1 cellular context compared by ENCODE assay signal in genomic region chr7:148987751-148988512, GRCh38.
TF ChIP-seq lines count a peak whose summit lies in the region.

No MANE protein-coding gene starts in this region.

TF ChIP-seq in HEK293, 187 proteins besides CTCF, POLR2A, EP300 and RAD21 (continued from another document):
- TF ChIP-seq ZNF280D (tag by site-specific recombination; IDR thresholded peaks at IDR 0.05) (no peak), ZNF558 (tag by site-specific recombination; IDR thresholded peaks at IDR 0.05) (no peak), ZNF23 (tag by site-specific recombination; IDR thresholded peaks at IDR 0.05; ENCODE audit: borderline replicate concordance) (no peak), ZNF148 (tag by site-specific recombination; IDR thresholded peaks at IDR 0.05; ENCODE audit: borderline replicate concordance) (no peak), TSHZ1 (tag by site-specific recombination; IDR thresholded peaks at IDR 0.05; ENCODE audit: borderline replicate concordance) (no peak), ZNF335 (tag by site-specific recombination; conservative IDR thresholded peaks at IDR 0.05) (peak; percentile 94), ZNF114 (tag by site-specific recombination; IDR thresholded peaks at IDR 0.05) (no peak), ZNF10 (tag by site-specific recombination; IDR thresholded peaks at IDR 0.05) (peak; percentile 92), ZNF24 (tag by site-specific recombination; IDR thresholded peaks at IDR 0.05) (peak; percentile 87)
- TF ChIP-seq, protein P1, sequence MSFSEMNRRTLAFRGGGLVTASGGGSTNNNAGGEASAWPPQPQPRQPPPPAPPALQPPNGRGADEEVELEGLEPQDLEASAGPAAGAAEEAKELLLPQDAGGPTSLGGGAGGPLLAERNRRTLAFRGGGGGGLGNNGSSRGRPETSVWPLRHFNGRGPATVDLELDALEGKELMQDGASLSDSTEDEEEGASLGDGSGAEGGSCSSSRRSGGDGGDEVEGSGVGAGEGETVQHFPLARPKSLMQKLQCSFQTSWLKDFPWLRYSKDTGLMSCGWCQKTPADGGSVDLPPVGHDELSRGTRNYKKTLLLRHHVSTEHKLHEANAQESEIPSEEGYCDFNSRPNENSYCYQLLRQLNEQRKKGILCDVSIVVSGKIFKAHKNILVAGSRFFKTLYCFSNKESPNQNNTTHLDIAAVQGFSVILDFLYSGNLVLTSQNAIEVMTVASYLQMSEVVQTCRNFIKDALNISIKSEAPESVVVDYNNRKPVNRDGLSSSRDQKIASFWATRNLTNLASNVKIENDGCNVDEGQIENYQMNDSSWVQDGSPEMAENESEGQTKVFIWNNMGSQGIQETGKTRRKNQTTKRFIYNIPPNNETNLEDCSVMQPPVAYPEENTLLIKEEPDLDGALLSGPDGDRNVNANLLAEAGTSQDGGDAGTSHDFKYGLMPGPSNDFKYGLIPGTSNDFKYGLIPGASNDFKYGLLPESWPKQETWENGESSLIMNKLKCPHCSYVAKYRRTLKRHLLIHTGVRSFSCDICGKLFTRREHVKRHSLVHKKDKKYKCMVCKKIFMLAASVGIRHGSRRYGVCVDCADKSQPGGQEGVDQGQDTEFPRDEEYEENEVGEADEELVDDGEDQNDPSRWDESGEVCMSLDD (tag by site-specific recombination; IDR thresholded peaks at IDR 0.05): no peak
- TF ChIP-seq, protein P2, sequence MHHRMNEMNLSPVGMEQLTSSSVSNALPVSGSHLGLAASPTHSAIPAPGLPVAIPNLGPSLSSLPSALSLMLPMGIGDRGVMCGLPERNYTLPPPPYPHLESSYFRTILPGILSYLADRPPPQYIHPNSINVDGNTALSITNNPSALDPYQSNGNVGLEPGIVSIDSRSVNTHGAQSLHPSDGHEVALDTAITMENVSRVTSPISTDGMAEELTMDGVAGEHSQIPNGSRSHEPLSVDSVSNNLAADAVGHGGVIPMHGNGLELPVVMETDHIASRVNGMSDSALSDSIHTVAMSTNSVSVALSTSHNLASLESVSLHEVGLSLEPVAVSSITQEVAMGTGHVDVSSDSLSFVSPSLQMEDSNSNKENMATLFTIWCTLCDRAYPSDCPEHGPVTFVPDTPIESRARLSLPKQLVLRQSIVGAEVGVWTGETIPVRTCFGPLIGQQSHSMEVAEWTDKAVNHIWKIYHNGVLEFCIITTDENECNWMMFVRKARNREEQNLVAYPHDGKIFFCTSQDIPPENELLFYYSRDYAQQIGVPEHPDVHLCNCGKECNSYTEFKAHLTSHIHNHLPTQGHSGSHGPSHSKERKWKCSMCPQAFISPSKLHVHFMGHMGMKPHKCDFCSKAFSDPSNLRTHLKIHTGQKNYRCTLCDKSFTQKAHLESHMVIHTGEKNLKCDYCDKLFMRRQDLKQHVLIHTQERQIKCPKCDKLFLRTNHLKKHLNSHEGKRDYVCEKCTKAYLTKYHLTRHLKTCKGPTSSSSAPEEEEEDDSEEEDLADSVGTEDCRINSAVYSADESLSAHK (tag by site-specific recombination; IDR thresholded peaks at IDR 0.05): peak; percentile 41; the same call in 1 of the 2 replicates
TF ChIP-seq in HEK293: peak in this region for 11.
